Comparison of ENCODE assay signal across 1 cellular context in genomic region chr17:21286066-21286770, GRCh38.
TF ChIP-seq lines count a peak whose summit lies in the region.

No MANE protein-coding gene starts in this region.

TF ChIP-seq in HepG2, 621 proteins besides CTCF, POLR2A, EP300 and RAD21 (continued from another document and continues in another):
- TF ChIP-seq AKNA (CRISPR knock-in tag; IDR thresholded peaks at IDR 0.05; ENCODE audit: borderline replicate concordance) (no peak), EED (CRISPR knock-in tag; IDR thresholded peaks at IDR 0.05) (no peak), ZNF883 (CRISPR knock-in tag; IDR thresholded peaks at IDR 0.05; ENCODE audit: not compliant biosample characterization) (no peak), ZBTB38 (CRISPR knock-in tag; IDR thresholded peaks at IDR 0.05) (no peak), HDAC1 (CRISPR knock-in tag; IDR thresholded peaks at IDR 0.05) (peak; percentile 88), WIZ (CRISPR knock-in tag; IDR thresholded peaks at IDR 0.05) (no peak), HNRNPL (IDR thresholded peaks at IDR 0.05; ENCODE audit: low read depth, low read length) (peak; percentile 91), THYN1 (CRISPR knock-in tag; IDR thresholded peaks at IDR 0.05; ENCODE audit: borderline replicate concordance, low read depth) (no peak), ZNF619 (CRISPR knock-in tag; IDR thresholded peaks at IDR 0.05) (no peak), TCF7 (IDR thresholded peaks at IDR 0.05; ENCODE audit: low read depth) (no peak), ZNF34 (CRISPR knock-in tag; IDR thresholded peaks at IDR 0.05; ENCODE audit: borderline replicate concordance) (no peak), GZF1 (CRISPR knock-in tag; IDR thresholded peaks at IDR 0.05) (peak; percentile 38; the same call in 1 of the 2 replicates), ZNF672 (CRISPR knock-in tag; IDR thresholded peaks at IDR 0.05) (no peak), GMEB1 (CRISPR knock-in tag; IDR thresholded peaks at IDR 0.05; ENCODE audit: borderline replicate concordance) (peak; percentile 47; the same call in 1 of the 2 replicates), ZNF556 (CRISPR knock-in tag; IDR thresholded peaks at IDR 0.05; ENCODE audit: borderline replicate concordance) (no peak), ETV5 (CRISPR knock-in tag; IDR thresholded peaks at IDR 0.05; ENCODE audit: borderline replicate concordance) (peak; percentile 81), ZNF510 (CRISPR knock-in tag; IDR thresholded peaks at IDR 0.05; ENCODE audit: low read depth) (no peak), HDAC2 (CRISPR knock-in tag; IDR thresholded peaks at IDR 0.05) (peak; percentile 82), ZNF550 (CRISPR knock-in tag; IDR thresholded peaks at IDR 0.05; ENCODE audit: borderline replicate concordance) (no peak), ELF3 (CRISPR knock-in tag; IDR thresholded peaks at IDR 0.05) (peak; percentile 93), ZNF780A (CRISPR knock-in tag; IDR thresholded peaks at IDR 0.05) (no peak), ZBTB25 (CRISPR knock-in tag; IDR thresholded peaks at IDR 0.05) (no peak; the same call in none of the 2 replicates), ZNF781 (CRISPR knock-in tag; IDR thresholded peaks at IDR 0.05; ENCODE audit: borderline replicate concordance, not compliant biosample characterization) (peak; percentile 50), ZNF724P (CRISPR knock-in tag; IDR thresholded peaks at IDR 0.05; ENCODE audit: borderline replicate concordance) (no peak), RORA (CRISPR knock-in tag; IDR thresholded peaks at IDR 0.05) (no peak), KDM6A (CRISPR knock-in tag; IDR thresholded peaks at IDR 0.05; ENCODE audit: low read depth) (peak; percentile 40; the same call in 1 of the 2 replicates), ZNF614 (CRISPR knock-in tag; IDR thresholded peaks at IDR 0.05; ENCODE audit: borderline replicate concordance) (0 out of 2 replicates have a peak, but pooled peaks have one; percentile 31), ARNTL (CRISPR knock-in tag; IDR thresholded peaks at IDR 0.05) (peak; percentile 94), ZFP90 (CRISPR knock-in tag; IDR thresholded peaks at IDR 0.05; ENCODE audit: borderline replicate concordance) (peak; percentile 69; the same call in 1 of the 2 replicates), KDM5B (CRISPR knock-in tag; IDR thresholded peaks at IDR 0.05; ENCODE audit: borderline replicate concordance) (peak; percentile 49; the same call in 1 of the 2 replicates), AGO1 (IDR thresholded peaks at IDR 0.05; ENCODE audit: low read depth, low read length, poor library complexity, severe bottlenecking) (no peak), FOXJ3 (CRISPR knock-in tag; IDR thresholded peaks at IDR 0.05; ENCODE audit: borderline replicate concordance) (no peak), ZNF282 (IDR thresholded peaks at IDR 0.05; ENCODE audit: partially characterized antibody) (no peak), NFKBIZ (CRISPR knock-in tag; IDR thresholded peaks at IDR 0.05) (no peak; the same call in 1 of the 2 replicates), ZSCAN29 (CRISPR knock-in tag; conservative IDR thresholded peaks at IDR 0.05) (0 out of 2 replicates have a peak, but pooled peaks have one; percentile 40), ZNF382 (CRISPR knock-in tag; IDR thresholded peaks at IDR 0.05; ENCODE audit: borderline replicate concordance) (no peak), NFATC3 (CRISPR knock-in tag; IDR thresholded peaks at IDR 0.05) (no peak), ZNF10 (CRISPR knock-in tag; IDR thresholded peaks at IDR 0.05; ENCODE audit: borderline replicate concordance, low read depth) (no peak), GATAD1 (CRISPR knock-in tag; IDR thresholded peaks at IDR 0.05) (peak; percentile 68), ZNF660 (CRISPR knock-in tag; IDR thresholded peaks at IDR 0.05; ENCODE audit: borderline replicate concordance, low read depth) (no peak)
- TF ChIP-seq, protein P1, sequence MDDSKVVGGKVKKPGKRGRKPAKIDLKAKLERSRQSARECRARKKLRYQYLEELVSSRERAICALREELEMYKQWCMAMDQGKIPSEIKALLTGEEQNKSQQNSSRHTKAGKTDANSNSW (CRISPR knock-in tag; IDR thresholded peaks at IDR 0.05; ENCODE audit: borderline replicate concordance), result no peak
- TF ChIP-seq, protein P2, sequence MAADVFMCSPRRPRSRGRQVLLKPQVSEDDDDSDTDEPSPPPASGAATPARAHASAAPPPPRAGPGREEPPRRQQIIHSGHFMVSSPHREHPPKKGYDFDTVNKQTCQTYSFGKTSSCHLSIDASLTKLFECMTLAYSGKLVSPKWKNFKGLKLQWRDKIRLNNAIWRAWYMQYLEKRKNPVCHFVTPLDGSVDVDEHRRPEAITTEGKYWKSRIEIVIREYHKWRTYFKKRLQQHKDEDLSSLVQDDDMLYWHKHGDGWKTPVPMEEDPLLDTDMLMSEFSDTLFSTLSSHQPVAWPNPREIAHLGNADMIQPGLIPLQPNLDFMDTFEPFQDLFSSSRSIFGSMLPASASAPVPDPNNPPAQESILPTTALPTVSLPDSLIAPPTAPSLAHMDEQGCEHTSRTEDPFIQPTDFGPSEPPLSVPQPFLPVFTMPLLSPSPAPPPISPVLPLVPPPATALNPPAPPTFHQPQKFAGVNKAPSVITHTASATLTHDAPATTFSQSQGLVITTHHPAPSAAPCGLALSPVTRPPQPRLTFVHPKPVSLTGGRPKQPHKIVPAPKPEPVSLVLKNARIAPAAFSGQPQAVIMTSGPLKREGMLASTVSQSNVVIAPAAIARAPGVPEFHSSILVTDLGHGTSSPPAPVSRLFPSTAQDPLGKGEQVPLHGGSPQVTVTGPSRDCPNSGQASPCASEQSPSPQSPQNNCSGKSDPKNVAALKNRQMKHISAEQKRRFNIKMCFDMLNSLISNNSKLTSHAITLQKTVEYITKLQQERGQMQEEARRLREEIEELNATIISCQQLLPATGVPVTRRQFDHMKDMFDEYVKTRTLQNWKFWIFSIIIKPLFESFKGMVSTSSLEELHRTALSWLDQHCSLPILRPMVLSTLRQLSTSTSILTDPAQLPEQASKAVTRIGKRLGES (CRISPR knock-in tag; IDR thresholded peaks at IDR 0.05; ENCODE audit: borderline replicate concordance), result no peak
- TF ChIP-seq, protein P3, sequence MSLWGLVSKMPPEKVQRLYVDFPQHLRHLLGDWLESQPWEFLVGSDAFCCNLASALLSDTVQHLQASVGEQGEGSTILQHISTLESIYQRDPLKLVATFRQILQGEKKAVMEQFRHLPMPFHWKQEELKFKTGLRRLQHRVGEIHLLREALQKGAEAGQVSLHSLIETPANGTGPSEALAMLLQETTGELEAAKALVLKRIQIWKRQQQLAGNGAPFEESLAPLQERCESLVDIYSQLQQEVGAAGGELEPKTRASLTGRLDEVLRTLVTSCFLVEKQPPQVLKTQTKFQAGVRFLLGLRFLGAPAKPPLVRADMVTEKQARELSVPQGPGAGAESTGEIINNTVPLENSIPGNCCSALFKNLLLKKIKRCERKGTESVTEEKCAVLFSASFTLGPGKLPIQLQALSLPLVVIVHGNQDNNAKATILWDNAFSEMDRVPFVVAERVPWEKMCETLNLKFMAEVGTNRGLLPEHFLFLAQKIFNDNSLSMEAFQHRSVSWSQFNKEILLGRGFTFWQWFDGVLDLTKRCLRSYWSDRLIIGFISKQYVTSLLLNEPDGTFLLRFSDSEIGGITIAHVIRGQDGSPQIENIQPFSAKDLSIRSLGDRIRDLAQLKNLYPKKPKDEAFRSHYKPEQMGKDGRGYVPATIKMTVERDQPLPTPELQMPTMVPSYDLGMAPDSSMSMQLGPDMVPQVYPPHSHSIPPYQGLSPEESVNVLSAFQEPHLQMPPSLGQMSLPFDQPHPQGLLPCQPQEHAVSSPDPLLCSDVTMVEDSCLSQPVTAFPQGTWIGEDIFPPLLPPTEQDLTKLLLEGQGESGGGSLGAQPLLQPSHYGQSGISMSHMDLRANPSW (CRISPR knock-in tag; IDR thresholded peaks at IDR 0.05; ENCODE audit: borderline replicate concordance), result no peak
- TF ChIP-seq, protein P4, sequence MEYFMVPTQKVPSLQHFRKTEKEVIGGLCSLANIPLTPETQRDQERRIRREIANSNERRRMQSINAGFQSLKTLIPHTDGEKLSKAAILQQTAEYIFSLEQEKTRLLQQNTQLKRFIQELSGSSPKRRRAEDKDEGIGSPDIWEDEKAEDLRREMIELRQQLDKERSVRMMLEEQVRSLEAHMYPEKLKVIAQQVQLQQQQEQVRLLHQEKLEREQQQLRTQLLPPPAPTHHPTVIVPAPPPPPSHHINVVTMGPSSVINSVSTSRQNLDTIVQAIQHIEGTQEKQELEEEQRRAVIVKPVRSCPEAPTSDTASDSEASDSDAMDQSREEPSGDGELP (IDR thresholded peaks at IDR 0.05; ENCODE audit: borderline replicate concordance, low read depth), result peak; percentile 66; the same call in 1 of the 2 replicates
- TF ChIP-seq, protein P5, sequence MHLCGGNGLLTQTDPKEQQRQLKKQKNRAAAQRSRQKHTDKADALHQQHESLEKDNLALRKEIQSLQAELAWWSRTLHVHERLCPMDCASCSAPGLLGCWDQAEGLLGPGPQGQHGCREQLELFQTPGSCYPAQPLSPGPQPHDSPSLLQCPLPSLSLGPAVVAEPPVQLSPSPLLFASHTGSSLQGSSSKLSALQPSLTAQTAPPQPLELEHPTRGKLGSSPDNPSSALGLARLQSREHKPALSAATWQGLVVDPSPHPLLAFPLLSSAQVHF (CRISPR knock-in tag; IDR thresholded peaks at IDR 0.05), result no peak
- TF ChIP-seq, protein P6, sequence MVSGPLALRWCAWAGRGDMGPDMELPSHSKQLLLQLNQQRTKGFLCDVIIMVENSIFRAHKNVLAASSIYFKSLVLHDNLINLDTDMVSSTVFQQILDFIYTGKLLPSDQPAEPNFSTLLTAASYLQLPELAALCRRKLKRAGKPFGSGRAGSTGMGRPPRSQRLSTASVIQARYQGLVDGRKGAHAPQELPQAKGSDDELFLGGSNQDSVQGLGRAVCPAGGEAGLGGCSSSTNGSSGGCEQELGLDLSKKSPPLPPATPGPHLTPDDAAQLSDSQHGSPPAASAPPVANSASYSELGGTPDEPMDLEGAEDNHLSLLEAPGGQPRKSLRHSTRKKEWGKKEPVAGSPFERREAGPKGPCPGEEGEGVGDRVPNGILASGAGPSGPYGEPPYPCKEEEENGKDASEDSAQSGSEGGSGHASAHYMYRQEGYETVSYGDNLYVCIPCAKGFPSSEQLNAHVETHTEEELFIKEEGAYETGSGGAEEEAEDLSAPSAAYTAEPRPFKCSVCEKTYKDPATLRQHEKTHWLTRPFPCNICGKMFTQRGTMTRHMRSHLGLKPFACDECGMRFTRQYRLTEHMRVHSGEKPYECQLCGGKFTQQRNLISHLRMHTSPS (CRISPR knock-in tag; IDR thresholded peaks at IDR 0.05; ENCODE audit: low read depth), result peak; percentile 86
- TF ChIP-seq, protein P7, sequence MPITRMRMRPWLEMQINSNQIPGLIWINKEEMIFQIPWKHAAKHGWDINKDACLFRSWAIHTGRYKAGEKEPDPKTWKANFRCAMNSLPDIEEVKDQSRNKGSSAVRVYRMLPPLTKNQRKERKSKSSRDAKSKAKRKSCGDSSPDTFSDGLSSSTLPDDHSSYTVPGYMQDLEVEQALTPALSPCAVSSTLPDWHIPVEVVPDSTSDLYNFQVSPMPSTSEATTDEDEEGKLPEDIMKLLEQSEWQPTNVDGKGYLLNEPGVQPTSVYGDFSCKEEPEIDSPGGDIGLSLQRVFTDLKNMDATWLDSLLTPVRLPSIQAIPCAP (CRISPR knock-in tag; IDR thresholded peaks at IDR 0.05; ENCODE audit: low read depth), result no peak
